1 cellular context compared by ENCODE assay signal in the genomic region with DNA sequence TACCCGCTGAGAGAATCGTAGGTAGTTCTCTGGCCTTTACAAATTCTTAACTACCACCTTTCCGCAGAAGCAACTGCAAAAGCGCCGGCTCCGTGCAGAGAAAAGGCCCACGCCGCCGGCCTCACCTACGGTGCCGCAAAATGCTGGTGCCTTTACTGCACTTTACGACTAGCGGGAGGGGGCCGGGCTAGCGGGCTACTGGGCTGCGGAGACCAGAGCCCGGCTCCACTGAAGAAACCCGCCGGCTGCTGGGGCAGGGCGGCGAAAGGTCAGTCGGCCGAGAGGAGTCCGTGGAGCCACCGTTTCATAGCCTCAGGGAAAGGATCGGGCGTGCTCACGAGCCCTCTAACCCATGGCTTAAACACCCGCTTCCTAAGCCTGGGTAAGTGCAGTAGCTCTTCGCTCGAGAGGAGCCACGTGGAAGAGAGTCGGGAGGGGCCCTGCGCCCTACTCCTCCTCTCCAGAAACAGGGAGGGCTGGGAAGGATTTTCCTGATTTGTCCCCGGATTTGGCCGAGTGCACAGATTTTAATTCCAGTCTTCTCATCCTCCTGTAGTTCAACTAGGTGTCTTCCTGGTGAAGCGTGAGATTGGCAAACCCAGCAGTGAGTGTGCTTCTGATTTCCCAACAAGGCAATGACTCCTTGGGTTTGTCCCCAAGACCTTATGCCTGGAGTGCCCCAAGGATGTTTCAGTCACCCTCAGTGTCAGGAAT.
A peak's percentile ranks its signal among the peaks of the same experiment; 100 is the strongest.
TF ChIP-seq lines count a peak whose summit lies in the region.

A gene with protein sequence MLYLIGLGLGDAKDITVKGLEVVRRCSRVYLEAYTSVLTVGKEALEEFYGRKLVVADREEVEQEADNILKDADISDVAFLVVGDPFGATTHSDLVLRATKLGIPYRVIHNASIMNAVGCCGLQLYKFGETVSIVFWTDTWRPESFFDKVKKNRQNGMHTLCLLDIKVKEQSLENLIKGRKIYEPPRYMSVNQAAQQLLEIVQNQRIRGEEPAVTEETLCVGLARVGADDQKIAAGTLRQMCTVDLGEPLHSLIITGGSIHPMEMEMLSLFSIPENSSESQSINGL (minus strand): TSS at position 105 of the 714 bp plus-strand sequence. CDS start 341 bp downstream, outside the sequence.

TF ChIP-seq in K562, 482 proteins besides CTCF, POLR2A, EP300 and RAD21 (continued from another document and continues in another):
- TF ChIP-seq ZNF277 (CRISPR knock-in tag; IDR thresholded peaks at IDR 0.05; ENCODE audit: borderline replicate concordance) (no peak), PHF21A (IDR thresholded peaks at IDR 0.05; ENCODE audit: borderline replicate concordance, low read depth) (no peak), HDAC2 (IDR thresholded peaks at IDR 0.05) (peak; percentile 80), GABPB2 (CRISPR knock-in tag; conservative IDR thresholded peaks at IDR 0.05) (no peak), IRF2 (CRISPR knock-in tag; IDR thresholded peaks at IDR 0.05) (no peak), MAZ (CRISPR knock-in tag; conservative IDR thresholded peaks at IDR 0.05 in 1 of 2, IDR thresholded peaks at IDR 0.05 in 1 of 2) (peak; percentile 93 to 99), MXI1 (IDR thresholded peaks at IDR 0.05; ENCODE audit: low read depth, low read length) (peak; percentile 85), U2AF1 (optimal IDR thresholded peaks at IDR 0.05; ENCODE audit: low read depth, low read length) (no peak), RFX5 (IDR thresholded peaks at IDR 0.05; ENCODE audit: low read depth, low read length) (0 out of 2 replicates have a peak, but pooled peaks have one; percentile 6), SFPQ (IDR thresholded peaks at IDR 0.05; ENCODE audit: low read depth, low read length) (no peak), ZNF165 (CRISPR knock-in tag; IDR thresholded peaks at IDR 0.05; ENCODE audit: borderline replicate concordance) (no peak), STAG1 (CRISPR knock-in tag; IDR thresholded peaks at IDR 0.05; ENCODE audit: borderline replicate concordance) (no peak), TAF7 (tag; IDR thresholded peaks at IDR 0.05) (peak; percentile 70), RCOR1 (IDR thresholded peaks at IDR 0.05; ENCODE audit: borderline replicate concordance in 1 of 2, low read depth in 2 of 2, low read length in 2 of 2) (0 out of 4 replicates have a peak, but pooled peaks of 1 of the 2 experiments have one; percentile 41), EWSR1 (IDR thresholded peaks at IDR 0.05; ENCODE audit: borderline replicate concordance, low read depth, partially characterized antibody) (no peak), ZNF764 (CRISPR knock-in tag; IDR thresholded peaks at IDR 0.05; ENCODE audit: low read depth) (no peak), RNF2 (IDR thresholded peaks at IDR 0.05) (no peak), E2F6 (IDR thresholded peaks at IDR 0.05; ENCODE audit: borderline replicate concordance in 1 of 2, extremely low read depth in 1 of 2, insufficient read depth in 1 of 2, insufficient read length in 1 of 2, low read depth in 1 of 2, low read length in 1 of 2, poor library complexity in 1 of 2, severe bottlenecking in 1 of 2) (peak; percentile 60 to 75), TSC22D4 (tag; IDR thresholded peaks at IDR 0.05) (no peak), MAFK (IDR thresholded peaks at IDR 0.05; ENCODE audit: low read length) (no peak), C11orf30 (IDR thresholded peaks at IDR 0.05; ENCODE audit: low read depth) (peak; percentile 45), FOXK1 (CRISPR knock-in tag; IDR thresholded peaks at IDR 0.05; ENCODE audit: borderline replicate concordance) (no peak), ZHX1 (conservative IDR thresholded peaks at IDR 0.05; ENCODE audit: low read length) (no peak), HMGN3 (IDR thresholded peaks at IDR 0.05; ENCODE audit: borderline replicate concordance, extremely low read depth, insufficient read length, low read depth, low read length) (peak; percentile 77), USF1 (CRISPR knock-in tag; IDR thresholded peaks at IDR 0.05) (no peak), ELK1 (CRISPR knock-in tag; IDR thresholded peaks at IDR 0.05) (no peak), ZNF124 (CRISPR knock-in tag; IDR thresholded peaks at IDR 0.05) (no peak), FOXP1 (CRISPR knock-in tag; IDR thresholded peaks at IDR 0.05) (peak; percentile 63; the same call in 1 of the 2 replicates), ZNF253 (CRISPR knock-in tag; conservative IDR thresholded peaks at IDR 0.05) (no peak), GATAD2B (IDR thresholded peaks at IDR 0.05; ENCODE audit: borderline replicate concordance) (no peak; the same call in 1 of the 2 replicates), ZNF146 (CRISPR knock-in tag; IDR thresholded peaks at IDR 0.05; ENCODE audit: unreplicated experiment) (no peak), ZBTB17 (CRISPR knock-in tag; IDR thresholded peaks at IDR 0.05) (no peak), HNRNPUL1 (IDR thresholded peaks at IDR 0.05; ENCODE audit: low read length) (no peak), ZNF551 (CRISPR knock-in tag; IDR thresholded peaks at IDR 0.05) (no peak), ZEB2 (IDR thresholded peaks at IDR 0.05) (no peak), REST (CRISPR knock-in tag; IDR thresholded peaks at IDR 0.05; ENCODE audit: low read depth) (peak; percentile 51; the same call in 1 of the 2 replicates), CHD1 (IDR thresholded peaks at IDR 0.05; ENCODE audit: low read length) (no peak), RBM25 (IDR thresholded peaks at IDR 0.05; ENCODE audit: low read depth, low read length, severe bottlenecking) (no peak), ZNF699 (CRISPR knock-in tag; IDR thresholded peaks at IDR 0.05; ENCODE audit: insufficient replicate concordance) (no peak), ZNF24 (IDR thresholded peaks at IDR 0.05) (peak; percentile 54), NCOR1 (IDR thresholded peaks at IDR 0.05) (0 out of 2 replicates have a peak, but pooled peaks have one; percentile 31), ZBTB8A (IDR thresholded peaks at IDR 0.05; ENCODE audit: partially characterized antibody) (no peak), TBL1XR1 (IDR thresholded peaks at IDR 0.05; ENCODE audit: low read length in 2 of 2) (0 out of 4 replicates have a peak, but pooled peaks of 1 of the 2 experiments have one; percentile 12), NUFIP1 (IDR thresholded peaks at IDR 0.05; ENCODE audit: partially characterized antibody) (no peak), HOXB6 (CRISPR knock-in tag; IDR thresholded peaks at IDR 0.05; ENCODE audit: borderline replicate concordance) (no peak), CHD4 (IDR thresholded peaks at IDR 0.05; ENCODE audit: insufficient read depth, insufficient replicate concordance, low read depth, low read length, poor library complexity, severe bottlenecking) (no peak)
- TF ChIP-seq, protein P1, sequence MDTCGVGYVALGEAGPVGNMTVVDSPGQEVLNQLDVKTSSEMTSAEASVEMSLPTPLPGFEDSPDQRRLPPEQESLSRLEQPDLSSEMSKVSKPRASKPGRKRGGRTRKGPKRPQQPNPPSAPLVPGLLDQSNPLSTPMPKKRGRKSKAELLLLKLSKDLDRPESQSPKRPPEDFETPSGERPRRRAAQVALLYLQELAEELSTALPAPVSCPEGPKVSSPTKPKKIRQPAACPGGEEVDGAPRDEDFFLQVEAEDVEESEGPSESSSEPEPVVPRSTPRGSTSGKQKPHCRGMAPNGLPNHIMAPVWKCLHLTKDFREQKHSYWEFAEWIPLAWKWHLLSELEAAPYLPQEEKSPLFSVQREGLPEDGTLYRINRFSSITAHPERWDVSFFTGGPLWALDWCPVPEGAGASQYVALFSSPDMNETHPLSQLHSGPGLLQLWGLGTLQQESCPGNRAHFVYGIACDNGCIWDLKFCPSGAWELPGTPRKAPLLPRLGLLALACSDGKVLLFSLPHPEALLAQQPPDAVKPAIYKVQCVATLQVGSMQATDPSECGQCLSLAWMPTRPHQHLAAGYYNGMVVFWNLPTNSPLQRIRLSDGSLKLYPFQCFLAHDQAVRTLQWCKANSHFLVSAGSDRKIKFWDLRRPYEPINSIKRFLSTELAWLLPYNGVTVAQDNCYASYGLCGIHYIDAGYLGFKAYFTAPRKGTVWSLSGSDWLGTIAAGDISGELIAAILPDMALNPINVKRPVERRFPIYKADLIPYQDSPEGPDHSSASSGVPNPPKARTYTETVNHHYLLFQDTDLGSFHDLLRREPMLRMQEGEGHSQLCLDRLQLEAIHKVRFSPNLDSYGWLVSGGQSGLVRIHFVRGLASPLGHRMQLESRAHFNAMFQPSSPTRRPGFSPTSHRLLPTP (IDR thresholded peaks at IDR 0.05; ENCODE audit: borderline replicate concordance, extremely low read depth, insufficient read length): no peak
